29 cellular contexts compared by ENCODE assay signal in genomic region chr11:69617682-69618081, GRCh38.
"Had no signal": no experiment of that assay in that cellular context is flagged by ENCODE, and none has a peak within 500 bp of the region (broad histone marks: within the 10 kb centered on the region; RNA-seq: fewer than 3 reads in every experiment).

No MANE protein-coding gene starts in this region.

- H3K27me3 ChIP-seq: ascending aorta, breast epithelium, cardiac muscle cell, colonic mucosa, esophagus squamous epithelium had no signal

- H3K4me3 Mint-ChIP-seq: activated CD4-positive, alpha-beta memory T cell treated with anti-CD3 and anti-CD28 coated beads, Interleukin-2, amount 10 ng/mL, durations not matched to agents 7 days and 5 days; activated CD4-positive, alpha-beta T cell treated with anti-CD3 and anti-CD28 coated beads, Interleukin-2, amount 10 ng/mL, durations not matched to agents 7 days and 5 days; activated naive CD4-positive, alpha-beta T cell treated with anti-CD3 and anti-CD28 coated beads, Interleukin-2, amount 10 ng/mL, durations not matched to agents 7 days and 5 days; activated naive CD8-positive, alpha-beta T cell treated with anti-CD3 and anti-CD28 coated beads, Interleukin-2, amount 10 ng/mL, durations not matched to agents 7 days and 5 days; activated T-cell treated with anti-CD3 and anti-CD28 coated beads, Interleukin-2, amount 50 U/mL, for 24 hours; activated T-cell treated with anti-CD3 and anti-CD28 coated beads, Interleukin-2, amount 50 U/mL, for 72 hours; brain had no signal

- DNase-seq: activated CD4-positive, alpha-beta memory T cell treated with anti-CD3 and anti-CD28 coated beads, Interleukin-2, amount 10 ng/mL, durations not matched to agents 7 days and 5 days; activated CD4-positive, alpha-beta T cell treated with anti-CD3 and anti-CD28 coated beads for 1 hour; activated CD4-positive, alpha-beta T cell treated with anti-CD3 and anti-CD28 coated beads for 4 hours; activated CD4-positive, alpha-beta T cell treated with anti-CD3 and anti-CD28 coated beads, Interleukin-2, amount 10 ng/mL, durations not matched to agents 7 days and 5 days; activated CD4-positive, alpha-beta T cell treated with anti-CD3 and anti-CD28 coated beads, Interleukin-2, amount 50 U/mL, for 4 hours; activated CD8-positive, alpha-beta memory T cell treated with anti-CD3 and anti-CD28 coated beads, Interleukin-2, amount 50 U/mL, for 48 hours; activated gamma-delta T cell; activated naive CD4-positive, alpha-beta T cell; activated naive CD4-positive, alpha-beta T cell treated with anti-CD3 and anti-CD28 coated beads, Interleukin-2, amount 10 ng/mL, durations not matched to agents 7 days and 5 days; activated naive CD8-positive, alpha-beta T cell treated with anti-CD3 and anti-CD28 coated beads, Interleukin-2, amount 10 ng/mL, durations not matched to agents 7 days and 5 days; activated T-cell treated with anti-CD3 and anti-CD28 coated beads for 4 hours; activated T-cell treated with anti-CD3 and anti-CD28 coated beads, Interleukin-2, amount 50 U/mL, for 24 hours; activated T-cell treated with anti-CD3 and anti-CD28 coated beads, Interleukin-2, amount 50 U/mL, for 72 hours; central memory CD4-positive, alpha-beta T cell; cerebellar nuclear complex; colonic mucosa; effector CD8-positive, alpha-beta T cell; esophagus squamous epithelium; foreskin melanocyte; T-helper 2 cell had no signal

- H3K4me1 ChIP-seq: ascending aorta, breast epithelium, colonic mucosa, gastroesophageal sphincter had no signal

- H3K36me3 ChIP-seq: ascending aorta, breast epithelium, cardiac muscle cell, colonic mucosa, esophagus squamous epithelium, gastroesophageal sphincter had no signal

- H3K27ac Mint-ChIP-seq: activated CD4-positive, alpha-beta memory T cell treated with anti-CD3 and anti-CD28 coated beads, Interleukin-2, amount 10 ng/mL, durations not matched to agents 7 days and 5 days; activated CD4-positive, alpha-beta T cell treated with anti-CD3 and anti-CD28 coated beads, Interleukin-2, amount 10 ng/mL, durations not matched to agents 7 days and 5 days; activated naive CD4-positive, alpha-beta T cell treated with anti-CD3 and anti-CD28 coated beads, Interleukin-2, amount 10 ng/mL, durations not matched to agents 7 days and 5 days; activated naive CD8-positive, alpha-beta T cell treated with anti-CD3 and anti-CD28 coated beads, Interleukin-2, amount 10 ng/mL, durations not matched to agents 7 days and 5 days; activated T-cell treated with anti-CD3 and anti-CD28 coated beads, Interleukin-2, amount 50 U/mL, for 24 hours; activated T-cell treated with anti-CD3 and anti-CD28 coated beads, Interleukin-2, amount 50 U/mL, for 72 hours; brain had no signal

- H3K9me3 Mint-ChIP-seq: activated CD4-positive, alpha-beta memory T cell treated with anti-CD3 and anti-CD28 coated beads, Interleukin-2, amount 10 ng/mL, durations not matched to agents 7 days and 5 days; activated CD4-positive, alpha-beta T cell treated with anti-CD3 and anti-CD28 coated beads, Interleukin-2, amount 10 ng/mL, durations not matched to agents 7 days and 5 days; activated naive CD4-positive, alpha-beta T cell treated with anti-CD3 and anti-CD28 coated beads, Interleukin-2, amount 10 ng/mL, durations not matched to agents 7 days and 5 days; activated naive CD4-positive, alpha-beta T cell treated with anti-CD3 and anti-CD28 coated beads, Interleukin-2, amount 50 U/mL, for 72 hours; activated naive CD8-positive, alpha-beta T cell treated with anti-CD3 and anti-CD28 coated beads, Interleukin-2, amount 10 ng/mL, durations not matched to agents 7 days and 5 days; activated T-cell treated with anti-CD3 and anti-CD28 coated beads, Interleukin-2, amount 50 U/mL, for 24 hours; activated T-cell treated with anti-CD3 and anti-CD28 coated beads, Interleukin-2, amount 50 U/mL, for 72 hours had no signal

- H3K4me1 Mint-ChIP-seq: activated CD4-positive, alpha-beta memory T cell treated with anti-CD3 and anti-CD28 coated beads, Interleukin-2, amount 10 ng/mL, durations not matched to agents 7 days and 5 days; activated CD4-positive, alpha-beta T cell treated with anti-CD3 and anti-CD28 coated beads, Interleukin-2, amount 10 ng/mL, durations not matched to agents 7 days and 5 days; activated naive CD4-positive, alpha-beta T cell treated with anti-CD3 and anti-CD28 coated beads, Interleukin-2, amount 10 ng/mL, durations not matched to agents 7 days and 5 days; activated naive CD8-positive, alpha-beta T cell treated with anti-CD3 and anti-CD28 coated beads, Interleukin-2, amount 10 ng/mL, durations not matched to agents 7 days and 5 days had no signal

- FAIRE-seq: endometrium, endothelial cell of umbilical vein had no signal

- H3K4me3 ChIP-seq: ascending aorta, breast epithelium, cardiac muscle cell, colonic mucosa, esophagus squamous epithelium, gastroesophageal sphincter had no signal

- ATAC-seq: activated naive CD4-positive, alpha-beta T cell treated with anti-CD3 and anti-CD28 coated beads, Interleukin-2, amount 50 U/mL, for 72 hours; activated T-cell treated with anti-CD3 and anti-CD28 coated beads, Interleukin-2, amount 50 U/mL, for 72 hours; gastroesophageal sphincter had no signal

- H3K27ac ChIP-seq: ascending aorta, breast epithelium, cardiac muscle cell, colonic mucosa, epithelial cell of prostate, esophagus squamous epithelium, gastroesophageal sphincter had no signal

- H3K36me3 Mint-ChIP-seq: activated naive CD4-positive, alpha-beta T cell treated with anti-CD3 and anti-CD28 coated beads, Interleukin-2, amount 10 ng/mL, durations not matched to agents 7 days and 5 days; activated naive CD4-positive, alpha-beta T cell treated with anti-CD3 and anti-CD28 coated beads, Interleukin-2, amount 50 U/mL, for 72 hours; activated naive CD8-positive, alpha-beta T cell treated with anti-CD3 and anti-CD28 coated beads, Interleukin-2, amount 10 ng/mL, durations not matched to agents 7 days and 5 days; brain had no signal

- H3K27me3 Mint-ChIP-seq: activated CD4-positive, alpha-beta memory T cell treated with anti-CD3 and anti-CD28 coated beads, Interleukin-2, amount 10 ng/mL, durations not matched to agents 7 days and 5 days had no signal

- H3K9me3 ChIP-seq: ascending aorta, breast epithelium, colonic mucosa, esophagus squamous epithelium, gastroesophageal sphincter had no signal
